20 cellular contexts compared by ENCODE assay signal in genomic region chr12:124525927-124526692, GRCh38. TPM values are rescaled to one million over a fixed set of nuclear protein-coding genes. Genes with fewer than 3 reads are reported as not detected.
DNase-seq lines count a peak whose midpoint lies in the region; ATAC-seq, FAIRE-seq and TF ChIP-seq lines count a peak whose summit lies in the region.
"Had no signal": no experiment of that assay in that cellular context is flagged by ENCODE, and none has a peak within 500 bp of the region (broad histone marks: within the 10 kb centered on the region; RNA-seq: fewer than 3 reads in every experiment).

No MANE protein-coding gene starts in this region.

- H3K23ac ChIP-seq in IMR-90 (ENCODE audit: low read depth, low read length) (peak overlapping the region; percentile 38; the same call in 1 of the 2 replicates), trophoblast cell (ENCODE audit: low read length) (no peak overlapping the region)

- 0 out of 6 replicates have a peak, but pooled peaks of 1 of the 2 experiments have one; percentile 14 for ATAC-seq in A549
- ATAC-seq in IMR-90 (ENCODE audit: low read depth) = no peak
- no peak for ATAC-seq in activated T-cell treated with anti-CD3 and anti-CD28 coated beads, Interleukin-2, amount 50 U/mL, for 72 hours (replicated peaks in 1 of 2)
- ATAC-seq in GM18519 (IDR thresholded peaks at IDR 0.05; ENCODE audit: low FRiP score, unreplicated experiment) = no peak
- ATAC-seq in stimulated activated naive CD8-positive, alpha-beta T cell treated with anti-CD3 and anti-CD28 coated beads, Interleukin-15, amount 100 ng/mL, for 72 hours = no peak
- ATAC-seq in GM19035 (IDR thresholded peaks at IDR 0.05; ENCODE audit: unreplicated experiment) = no peak

- TF ChIP-seq CTCF in A549 (IDR thresholded peaks at IDR 0.05) = no peak
- no peak for TF ChIP-seq CTCF in IMR-90 (conservative IDR thresholded peaks at IDR 0.05; ENCODE audit: low read depth, low read length)
- TF ChIP-seq CTCF in dorsolateral prefrontal cortex (IDR thresholded peaks at IDR 0.05 in 54 of 56, conservative IDR thresholded peaks at IDR 0.05 in 2 of 56; ENCODE audit: low read depth in 1 of 56, partially characterized antibody in 56 of 56) = no peak

- no peak for FAIRE-seq in A549 (lab: Jason Lieb, UNC)
- FAIRE-seq: G401.6, GM12891 had no signal

- H3K36me3 ChIP-seq in IMR-90 (ENCODE audit: control insufficient read depth, insufficient read depth, low read length) = no peaks in the 10 kb centered on the region
- peaks cover 0 to 15% of the 10 kb centered on the region in 2 experiments for H3K36me3 ChIP-seq in trophoblast cell (ENCODE audit: control insufficient read depth in 1 of 2, insufficient read depth in 2 of 2, low read length in 2 of 2)

- H3K18ac ChIP-seq in IMR-90 (ENCODE audit: low read depth, low read length) (no peak overlapping the region), trophoblast cell (ENCODE audit: low read length) (peak overlapping the region; percentile 60)

- H4K20me1 ChIP-seq in IMR-90 (ENCODE audit: insufficient read depth, low read length) = peaks cover 88% of the 10 kb centered on the region

- no peak overlapping the region for H3K27ac Mint-ChIP-seq in activated T-cell treated with anti-CD3 and anti-CD28 coated beads, Interleukin-2, amount 50 U/mL, for 72 hours
- no peak overlapping the region for H3K27ac Mint-ChIP-seq in stimulated activated naive CD8-positive, alpha-beta T cell treated with anti-CD3 and anti-CD28 coated beads, Interleukin-15, amount 100 ng/mL, for 72 hours
- H3K27ac Mint-ChIP-seq: CD4-positive, alpha-beta T cell had no signal

- H3K4me3 ChIP-seq in A549 (no peak overlapping the region), IMR-90 (ENCODE audit: insufficient read depth, low read depth, low read length) (no peak overlapping the region), dorsolateral prefrontal cortex (no peak overlapping the region), trophoblast cell (ENCODE audit: low read depth, low read length) (no peak overlapping the region)
- H3K4me3 ChIP-seq: PC-9 had no signal

- no peaks in the 10 kb centered on the region for H3K27me3 ChIP-seq in IMR-90 (ENCODE audit: control insufficient read depth, insufficient read depth, low read length)
- H3K27me3 ChIP-seq in dorsolateral prefrontal cortex = no peaks in the 10 kb centered on the region
- no peaks in the 10 kb centered on the region for H3K27me3 ChIP-seq in trophoblast cell (ENCODE audit: insufficient read depth, low read length)

- H2BK120ac ChIP-seq in IMR-90 (ENCODE audit: low read depth, low read length) (no peak overlapping the region), trophoblast cell (ENCODE audit: insufficient read depth, low read length, poor library complexity) (no peak overlapping the region)

- no peak overlapping the region for H3K4me3 Mint-ChIP-seq in activated T-cell treated with anti-CD3 and anti-CD28 coated beads, Interleukin-2, amount 50 U/mL, for 72 hours
- H3K4me3 Mint-ChIP-seq in stimulated activated naive CD8-positive, alpha-beta T cell treated with anti-CD3 and anti-CD28 coated beads, Interleukin-15, amount 100 ng/mL, for 72 hours = no peak overlapping the region
- H3K4me3 Mint-ChIP-seq: CD4-positive, alpha-beta T cell had no signal

- peaks cover 50 to 87% of the 10 kb centered on the region in 2 experiments for H3K79me1 ChIP-seq in IMR-90 (ENCODE audit: low read depth in 1 of 2, low read length in 2 of 2)
- peaks cover 2% of the 10 kb centered on the region for H3K79me1 ChIP-seq in trophoblast cell (ENCODE audit: low read length)

- no peak overlapping the region for H2AK5ac ChIP-seq in IMR-90 (ENCODE audit: low read depth, low read length)
- no peak overlapping the region for H2AK5ac ChIP-seq in trophoblast cell (ENCODE audit: low read length)

- in situ Hi-C loops in IMR-90 (cut with MboI; ENCODE audit: low sequenced_read_pairs) = no loop called here

- intact Hi-C loops in IMR-90 (cut with micrococcal nuclease) = no loop called here
- intact Hi-C loops in dorsolateral prefrontal cortex (cut with DNase I) = no loop called here

- TF ChIP-seq RAD21 in A549 (conservative IDR thresholded peaks at IDR 0.05 in 1 of 2, IDR thresholded peaks at IDR 0.05 in 1 of 2) (no peak), IMR-90 (IDR thresholded peaks at IDR 0.05; ENCODE audit: low read length) (no peak)

- POLR2A ChIA-PET in A549 (lab: Yijun Ruan, JAX) = no interaction called here
- POLR2A ChIA-PET in IMR-90 (lab: Charles Lee; ENCODE audit: unreplicated experiment) = no interaction called here

- H3K4me2 ChIP-seq in A549 (no peak overlapping the region), IMR-90 (ENCODE audit: low read depth, low read length) (no peak overlapping the region), trophoblast cell (ENCODE audit: low read length) (no peak overlapping the region)
- H3K4me2 ChIP-seq: KMS-11 had no signal

- H4K12ac ChIP-seq in trophoblast cell (ENCODE audit: low read depth, low read length) = no peak overlapping the region

- 88% methylated on average over 9 of the region's 13 CpGs for WGBS in A549 (ENCODE audit: missing lambda C conversion rate)
- WGBS in IMR-90 (ENCODE audit: extremely low coverage in 2 of 2, insufficient read length in 1 of 2), 2 experiments = 100% methylated on average over 2 of the region's 13 CpGs; no CpG with 5 or more reads in 1 of the 2 experiments
- WGBS in trophoblast cell (ENCODE audit: extremely low coverage, insufficient coverage, insufficient read length) = no CpG with 5 or more reads among the region's 13 CpGs

- H3K27ac ChIP-seq in A549 (no peak overlapping the region), IMR-90 (ENCODE audit: insufficient read depth, low read length) (no peak overlapping the region), dorsolateral prefrontal cortex (peak overlapping the region in 45 of 59 donors; percentile 2 to 78 (median 56)), trophoblast cell (ENCODE audit: low read depth, low read length) (no peak overlapping the region)
- H3K27ac ChIP-seq: KMS-11, PC-9 had no signal

- peaks cover 31% of the 10 kb centered on the region for H3K9me1 ChIP-seq in IMR-90 (ENCODE audit: insufficient read depth, low read length)

- H2BK15ac ChIP-seq in IMR-90 (ENCODE audit: low read depth, low read length) = no peak overlapping the region

- peaks cover 13% of the 10 kb centered on the region for H3K4me1 ChIP-seq in A549
- peaks cover 10% of the 10 kb centered on the region for H3K4me1 ChIP-seq in IMR-90 (ENCODE audit: control insufficient read depth, insufficient read depth, low read length)
- H3K4me1 ChIP-seq in trophoblast cell (ENCODE audit: control insufficient read depth in 1 of 2, insufficient read depth in 2 of 2, low read length in 2 of 2) = peaks cover 7 to 15% of the 10 kb centered on the region in 2 experiments

- H3K9ac ChIP-seq in IMR-90 (ENCODE audit: low read depth, low read length) (no peak overlapping the region), trophoblast cell (ENCODE audit: low read length) (no peak overlapping the region)
- H3K9ac ChIP-seq: KMS-11 had no signal

- TF ChIP-seq EP300 in A549 (IDR thresholded peaks at IDR 0.05) = no peak

- H4K8ac ChIP-seq in IMR-90 (ENCODE audit: low read depth in 2 of 2, low read length in 2 of 2) (no peak overlapping the region), trophoblast cell (ENCODE audit: low read depth, low read length) (no peak overlapping the region)

- TF ChIP-seq POLR2A in A549 (IDR thresholded peaks at IDR 0.05; ENCODE audit: low read length) = no peak
- TF ChIP-seq POLR2A in IMR-90 (IDR thresholded peaks at IDR 0.05; ENCODE audit: low read depth, low read length) = no peak

- dilution Hi-C loops in IMR-90 (cut with HindIII; ENCODE audit: low sequenced_read_pairs, unreplicated experiment) = no loop called here

- H3K4ac ChIP-seq in IMR-90 (ENCODE audit: low read depth, low read length) = no peak overlapping the region
- H3K4ac ChIP-seq in trophoblast cell (ENCODE audit: low read depth, low read length) = no peak overlapping the region

- H3K9me3 ChIP-seq in A549 (no peaks in the 10 kb centered on the region), IMR-90 (ENCODE audit: control insufficient read depth, insufficient read depth, low read length) (no peaks in the 10 kb centered on the region), trophoblast cell (ENCODE audit: insufficient read depth, low read depth, low read length) (peaks cover 2% of the 10 kb centered on the region)

- peaks cover 51% of the 10 kb centered on the region for H3K4me1 Mint-ChIP-seq in activated T-cell treated with anti-CD3 and anti-CD28 coated beads, Interleukin-2, amount 50 U/mL, for 72 hours (ENCODE audit: low read depth)
- peaks cover 58% of the 10 kb centered on the region for H3K4me1 Mint-ChIP-seq in stimulated activated naive CD8-positive, alpha-beta T cell treated with anti-CD3 and anti-CD28 coated beads, Interleukin-15, amount 100 ng/mL, for 72 hours

- H3K56ac ChIP-seq in IMR-90 (ENCODE audit: extremely low read depth, insufficient read depth, low read length) = no peak overlapping the region

- H3K36me3 Mint-ChIP-seq in activated T-cell treated with anti-CD3 and anti-CD28 coated beads, Interleukin-2, amount 50 U/mL, for 72 hours (ENCODE audit: insufficient read depth in 2 of 2) = no peaks in the 10 kb centered on the region

- no peak overlapping the region for H4K91ac ChIP-seq in IMR-90 (ENCODE audit: insufficient read depth, low read depth, low read length)
- H4K91ac ChIP-seq in trophoblast cell (ENCODE audit: low read depth, low read length) = no peak overlapping the region

- no peaks in the 10 kb centered on the region for H3K27me3 Mint-ChIP-seq in activated T-cell treated with anti-CD3 and anti-CD28 coated beads, Interleukin-2, amount 50 U/mL, for 72 hours (ENCODE audit: low read depth)
- no peaks in the 10 kb centered on the region for H3K27me3 Mint-ChIP-seq in stimulated activated naive CD8-positive, alpha-beta T cell treated with anti-CD3 and anti-CD28 coated beads, Interleukin-15, amount 100 ng/mL, for 72 hours
- H3K27me3 Mint-ChIP-seq: CD4-positive, alpha-beta T cell had no signal

- no peaks in the 10 kb centered on the region for H3K9me3 Mint-ChIP-seq in activated T-cell treated with anti-CD3 and anti-CD28 coated beads, Interleukin-2, amount 50 U/mL, for 72 hours
- H3K9me3 Mint-ChIP-seq in stimulated activated naive CD8-positive, alpha-beta T cell treated with anti-CD3 and anti-CD28 coated beads, Interleukin-15, amount 100 ng/mL, for 72 hours = no peaks in the 10 kb centered on the region
- H3K9me3 Mint-ChIP-seq: CD4-positive, alpha-beta T cell had no signal

- BruUV-seq in IMR-90 (replicated peaks; lab: Mats Ljungman, UMichigan) = no TSS peak

- no peak overlapping the region for H4K5ac ChIP-seq in IMR-90 (ENCODE audit: low read depth, low read length)

- peaks cover 1% of the 10 kb centered on the region for H3K79me2 ChIP-seq in trophoblast cell (ENCODE audit: control insufficient read depth, insufficient read depth, low read length, poor library complexity)

- DNase-seq in A549 (ENCODE audit: low read depth in 1 of 2, low spot score in 1 of 2) = no peak
- DNase-seq in IMR-90 = no peak
- no peak for DNase-seq in dorsolateral prefrontal cortex
- no peak for DNase-seq in trophoblast cell
- DNase-seq in activated T-cell treated with anti-CD3 and anti-CD28 coated beads, Interleukin-2, amount 50 U/mL, for 72 hours = no peak
- DNase-seq in stimulated activated naive CD8-positive, alpha-beta T cell treated with anti-CD3 and anti-CD28 coated beads, Interleukin-15, amount 100 ng/mL, for 72 hours = no peak
- DNase-seq: AML-193; CD4-positive, alpha-beta T cell; DMS79 treated with DMSO at 0.1 percent for 48 hours; GOT3; MM.1S; NCI-H1105; NCI-H748 treated with DMSO at 0.1 percent for 48 hours; PC-9; SHP77 treated with DMSO at 0.1 percent for 48 hours had no signal

- no peak overlapping the region for H2BK5ac ChIP-seq in IMR-90 (ENCODE audit: low read depth, low read length, poor library complexity, severe bottlenecking)
- no peak overlapping the region for H2BK5ac ChIP-seq in trophoblast cell (ENCODE audit: low read depth, low read length, poor library complexity)

- H2AFZ ChIP-seq in IMR-90 (replicated peaks; ENCODE audit: low read length, poor library complexity) (no peak overlapping the region), trophoblast cell (ENCODE audit: insufficient read depth, low read length, poor library complexity) (no peak overlapping the region)
- H2AFZ ChIP-seq: PC-9 had no signal

- CTCF ChIA-PET in A549 (lab: Yijun Ruan, JAX) = no interaction called here
- CTCF ChIA-PET in IMR-90 (lab: Yijun Ruan, JAX) = no interaction called here

- H2AK9ac ChIP-seq in IMR-90 (replicated peaks; ENCODE audit: low read depth, low read length, poor library complexity) = no peak overlapping the region

- H2BK12ac ChIP-seq in trophoblast cell (ENCODE audit: low read length) = no peak overlapping the region

- H3K14ac ChIP-seq in IMR-90 (replicated peaks; ENCODE audit: low read depth, low read length) = no peak overlapping the region
- H3K14ac ChIP-seq in trophoblast cell (ENCODE audit: low read length) = no peak overlapping the region

- H2BK20ac ChIP-seq in IMR-90 (ENCODE audit: low read depth, low read length) = no peak overlapping the region

RNA-seq across cellular contexts. Expression of gene NCOR2, which starts 41.3 kb away (rescaled TPM):
- polyA plus RNA-seq in A549 (2011; rRNA removed) (14.1 and 19.3 TPM in 2 replicates), A549 (2017; fragmentation: RNase III; extraction: RNeasy Plus Mini Kit Qiagen cat#74134 plus additional on column Dnase treatment) (151 to 170 TPM (median 160 TPM) in 3 replicates), IMR-90 (2012; rRNA removed) (40.8 and 50.2 TPM in 2 replicates)
- 40.4 and 55.7 TPM in 2 replicates for polyA plus RNA-seq in A549 (2012; cell fraction: cytosol; rRNA removed)
- 206 and 232 TPM in 2 replicates for polyA plus RNA-seq in A549 (2012; cell fraction: nucleus; rRNA removed)
- 39.9 and 51.1 TPM in 2 replicates for polyA minus RNA-seq in A549 (2011; rRNA and poly(A)+ RNA removed)
- total RNA-seq in IMR-90 (2012; rRNA removed) (12.9 and 15.3 TPM in 2 replicates), dorsolateral prefrontal cortex (100 to 1,000 TPM; 202 to 379 (median 273) TPM)
- polyA plus RNA-seq in IMR-90 (2012; cell fraction: cytosol; rRNA removed) = 55.0 and 56.1 TPM in 2 replicates
- polyA plus RNA-seq in IMR-90 (2012; cell fraction: nucleus; rRNA removed; ENCODE audit: low replicate concordance) = 151 and 276 TPM in 2 replicates
- polyA plus RNA-seq in trophoblast cell (2013) = 147 and 153 TPM in 2 replicates
- 100 to 1,000 TPM; 125 to 142 TPM for total RNA-seq in activated T-cell treated with anti-CD3 and anti-CD28 coated beads, Interleukin-2, amount 50 U/mL, for 72 hours

Comparison
In these comparisons a context has a peak if more than half of its experiments do, and no peak if none do; other contexts are left out.
1. H3K27ac ChIP-seq: peak in dorsolateral prefrontal cortex (45 of 59); none in A549 (0 of 2), IMR-90 (single experiment) and trophoblast cell (single experiment).